Comparison of ENCODE assay signal across 22 cellular contexts in genomic region chr1:242670019-242670418, GRCh38.
"Had no signal": no experiment of that assay in that cellular context is flagged by ENCODE, and none has a peak within 500 bp of the region (broad histone marks: within the 10 kb centered on the region; RNA-seq: fewer than 3 reads in every experiment).

No MANE protein-coding gene starts in this region.

- H3K36me3 Mint-ChIP-seq: natural killer cell; stimulated activated memory B cell treated with anti-CD40 and anti-IgM and Interleukin-4, amounts not matched to agents 10 μg/mL and 1 μg/mL and 100 μg/mL, for 72 hours had no signal

- H3K36me3 ChIP-seq: gastrocnemius medialis, left lung, neutrophil, pancreas, sigmoid colon, thoracic aorta, tibial nerve, upper lobe of left lung had no signal

- ATAC-seq: gastrocnemius medialis; left lung; natural killer cell; pancreas; psoas muscle; right cardiac atrium; stimulated activated memory B cell treated with anti-CD40 and anti-IgM and Interleukin-4, amounts not matched to agents 10 μg/mL and 1 μg/mL and 100 μg/mL, for 72 hours; stimulated activated naive CD8-positive, alpha-beta T cell treated with anti-CD3 and anti-CD28 coated beads, Interleukin-15, Interleukin-2, amounts not matched to agents 100 U/mL and 50 U/mL, for 24 hours had no signal

- H3K27me3 Mint-ChIP-seq: stimulated activated memory B cell treated with anti-CD40 and anti-IgM and Interleukin-4, amounts not matched to agents 10 μg/mL and 1 μg/mL and 100 μg/mL, for 72 hours had no signal

- H3K9me3 Mint-ChIP-seq: neural crest cell; stimulated activated memory B cell treated with anti-CD40 and anti-IgM and Interleukin-4, amounts not matched to agents 10 μg/mL and 1 μg/mL and 100 μg/mL, for 72 hours had no signal

- H3K4me1 Mint-ChIP-seq: natural killer cell; stimulated activated memory B cell treated with anti-CD40 and anti-IgM and Interleukin-4, amounts not matched to agents 10 μg/mL and 1 μg/mL and 100 μg/mL, for 72 hours had no signal

- H3K27ac Mint-ChIP-seq: natural killer cell; stimulated activated memory B cell treated with anti-CD40 and anti-IgM and Interleukin-4, amounts not matched to agents 10 μg/mL and 1 μg/mL and 100 μg/mL, for 72 hours had no signal

- H3K27me3 ChIP-seq: gastrocnemius medialis, left lung, neutrophil, pancreas, sigmoid colon, tibial nerve, upper lobe of left lung had no signal

- H3K9me3 ChIP-seq: gastrocnemius medialis, neutrophil, pancreas, psoas muscle, thoracic aorta, tibial nerve, upper lobe of left lung had no signal

- DNase-seq: cerebellar nuclear complex; dorsolateral prefrontal cortex; effector CD4-positive, alpha-beta T cell; foreskin fibroblast; gastrocnemius medialis; head of caudate nucleus; kidney; left lung; mesenchymal stem cell; natural killer cell; pancreas; psoas muscle; right cardiac atrium; sigmoid colon; stimulated activated CD4-positive, alpha-beta T cell treated with anti-CD3 and anti-CD28 coated beads, Interleukin-4, amount 100 ng/mL, for 4 hours; stimulated activated naive CD8-positive, alpha-beta T cell treated with anti-CD3 and anti-CD28 coated beads, Interleukin-15, Interleukin-2, amounts not matched to agents 100 U/mL and 50 U/mL, for 24 hours; upper lobe of left lung had no signal

- H3K27ac ChIP-seq: dorsolateral prefrontal cortex, gastrocnemius medialis, left lung, neutrophil, pancreas, psoas muscle, sigmoid colon, thoracic aorta, tibial nerve, upper lobe of left lung had no signal

- H3K4me3 ChIP-seq: dorsolateral prefrontal cortex, gastrocnemius medialis, left lung, pancreas, psoas muscle, sigmoid colon, thoracic aorta, tibial nerve, upper lobe of left lung had no signal

- H3K4me3 Mint-ChIP-seq: natural killer cell; neural crest cell; stimulated activated memory B cell treated with anti-CD40 and anti-IgM and Interleukin-4, amounts not matched to agents 10 μg/mL and 1 μg/mL and 100 μg/mL, for 72 hours had no signal

- H3K4me1 ChIP-seq: gastrocnemius medialis, left lung, pancreas, psoas muscle, sigmoid colon, tibial nerve, upper lobe of left lung had no signal
